In genomic region chr6:147530132-147531060, GRCh38 we compare ENCODE assay signal across 11 cellular contexts. TPM values are rescaled to one million over a fixed set of nuclear protein-coding genes. Genes with fewer than 3 reads are reported as not detected.
DNase-seq lines count a peak whose midpoint lies in the region; ATAC-seq and TF ChIP-seq lines count a peak whose summit lies in the region.
"Had no signal": no experiment of that assay in that cellular context is flagged by ENCODE, and none has a peak within 500 bp of the region (broad histone marks: within the 10 kb centered on the region; RNA-seq: fewer than 3 reads in every experiment).

No MANE protein-coding gene starts in this region.

- H3K4ac ChIP-seq in IMR-90 (ENCODE audit: low read depth, low read length), result no peak overlapping the region

- TF ChIP-seq CTCF in IMR-90 (conservative IDR thresholded peaks at IDR 0.05; ENCODE audit: low read depth, low read length) (no peak), type B pancreatic cell (conservative IDR thresholded peaks at IDR 0.05) (no peak), GM13977 (IDR thresholded peaks at IDR 0.05; ENCODE audit: extremely low read depth, insufficient read depth, missing control alignments) (no peak), psoas muscle (IDR thresholded peaks at IDR 0.05) (no peak)

- no peak overlapping the region for H2AK9ac ChIP-seq in IMR-90 (replicated peaks; ENCODE audit: low read depth, low read length, poor library complexity)

- WGBS in IMR-90 (ENCODE audit: extremely low coverage in 2 of 2, insufficient read length in 1 of 2), 2 experiments, result 73% methylated on average over 8 of the region's 13 CpGs; no CpG with 5 or more reads in 1 of the 2 experiments
- WGBS in psoas muscle, 3 donors, result 65 to 72% (median 65%) methylated on average over 13 of the region's 13 CpGs

- H3K4me1 Mint-ChIP-seq in type B pancreatic cell (ENCODE audit: unreplicated experiment), result peaks cover 8% of the 10 kb centered on the region

- DNase-seq in GDM1 (lab: John Stamatoyannopoulos, UW), result peak; percentile 78
- DNase-seq in IMR-90, result no peak
- DNase-seq in type B pancreatic cell (ENCODE audit: extremely low spot score, unreplicated experiment), result no peak
- no peak for DNase-seq in iPS-NIHi7 (ENCODE audit: extremely low spot score)
- DNase-seq in GM13977 (ENCODE audit: low spot score), result no peak
- no peak for DNase-seq in psoas muscle
- DNase-seq: esophagus squamous epithelium, NCI-H187 had no signal

- H3K4me1 ChIP-seq in IMR-90 (ENCODE audit: control insufficient read depth, insufficient read depth, low read length) (peaks cover 2% of the 10 kb centered on the region; the same call in 1 of the 2 replicates), duodenal mucosa (ENCODE audit: control insufficient read depth in 1 of 2, insufficient read depth in 2 of 2, low read length in 2 of 2) (peaks cover 7 to 10% of the 10 kb centered on the region in 2 donors), psoas muscle (no peaks in the 10 kb centered on the region)

- in situ Hi-C loops in IMR-90 (cut with MboI; ENCODE audit: low sequenced_read_pairs), result no loop called here
- in situ Hi-C loops in GM13977 (cut with MboI; ENCODE audit: low pct_unique_long_range_greater_than_20kb, low sequenced_read_pairs, unreplicated experiment), result no loop called here

- H4K5ac ChIP-seq in IMR-90 (ENCODE audit: low read depth, low read length), result no peak overlapping the region

- H3K4me2 ChIP-seq in IMR-90 (ENCODE audit: low read depth, low read length), result no peak overlapping the region; the same call in 1 of the 2 replicates

- H3K36me3 Mint-ChIP-seq in type B pancreatic cell, result peaks cover 14% of the 10 kb centered on the region

- no peak overlapping the region for H2BK5ac ChIP-seq in IMR-90 (ENCODE audit: low read depth, low read length, poor library complexity, severe bottlenecking)

- H3K14ac ChIP-seq in IMR-90 (replicated peaks; ENCODE audit: low read depth, low read length), result no peak overlapping the region

- TF ChIP-seq RAD21 in IMR-90 (IDR thresholded peaks at IDR 0.05; ENCODE audit: low read length), result no peak

- peaks cover 2% of the 10 kb centered on the region; the same call in 1 of the 2 replicates for H3K9me1 ChIP-seq in IMR-90 (ENCODE audit: insufficient read depth, low read length)

- H3K9me3 Mint-ChIP-seq in type B pancreatic cell, result no peaks in the 10 kb centered on the region

- ATAC-seq in GM19463 (IDR thresholded peaks at IDR 0.05; ENCODE audit: unreplicated experiment), result peak; percentile 55
- no peak for ATAC-seq in IMR-90 (ENCODE audit: low read depth)
- ATAC-seq in psoas muscle, result no peak
- ATAC-seq: HCT116 had no signal

- H2BK15ac ChIP-seq in IMR-90 (ENCODE audit: low read depth, low read length), result no peak overlapping the region

- BruUV-seq in IMR-90 (replicated peaks; lab: Mats Ljungman, UMichigan), result no TSS peak

- H4K91ac ChIP-seq in IMR-90 (ENCODE audit: insufficient read depth, low read depth, low read length), result no peak overlapping the region

- no peak overlapping the region for H3K27ac Mint-ChIP-seq in type B pancreatic cell

- POLR2A ChIA-PET in IMR-90 (lab: Charles Lee; ENCODE audit: unreplicated experiment), result no interaction called here

- H3K27ac ChIP-seq in IMR-90 (ENCODE audit: insufficient read depth, low read length) (no peak overlapping the region), duodenal mucosa (ENCODE audit: low read depth, low read length) (no peak overlapping the region), psoas muscle (no peak overlapping the region)

- H3K79me1 ChIP-seq in IMR-90 (ENCODE audit: low read depth in 1 of 2, low read length in 2 of 2), result no peaks in the 10 kb centered on the region

- TF ChIP-seq POLR2A in IMR-90 (IDR thresholded peaks at IDR 0.05; ENCODE audit: low read depth, low read length), result no peak

- H3K4me3 ChIP-seq in IMR-90 (ENCODE audit: insufficient read depth, low read depth, low read length) (no peak overlapping the region), duodenal mucosa (ENCODE audit: low read depth in 1 of 2, low read length in 2 of 2) (peak overlapping the region; percentile 23 to 32), psoas muscle (no peak overlapping the region)

- H3K36me3 ChIP-seq in IMR-90 (ENCODE audit: control insufficient read depth, insufficient read depth, low read length), result no peaks in the 10 kb centered on the region
- no peaks in the 10 kb centered on the region for H3K36me3 ChIP-seq in duodenal mucosa (ENCODE audit: control insufficient read depth in 1 of 2, insufficient read depth in 2 of 2, low read length in 2 of 2)
- no peaks in the 10 kb centered on the region for H3K36me3 ChIP-seq in psoas muscle (ENCODE audit: insufficient read depth in 1 of 2, low read depth in 1 of 2)

- H3K27me3 ChIP-seq in IMR-90 (ENCODE audit: control insufficient read depth, insufficient read depth, low read length) (no peaks in the 10 kb centered on the region), duodenal mucosa (ENCODE audit: control insufficient read depth in 1 of 2, insufficient read depth in 2 of 2, low read length in 2 of 2) (no peaks in the 10 kb centered on the region), psoas muscle (ENCODE audit: insufficient read depth in 3 of 3, low read length in 2 of 3) (no peaks in the 10 kb centered on the region)
- H3K27me3 ChIP-seq: esophagus squamous epithelium had no signal

- H3K23ac ChIP-seq in IMR-90 (ENCODE audit: low read depth, low read length), result no peak overlapping the region

- CTCF ChIA-PET in IMR-90 (lab: Yijun Ruan, JAX), result no interaction called here

- H3K56ac ChIP-seq in IMR-90 (ENCODE audit: extremely low read depth, insufficient read depth, low read length), result no peak overlapping the region

- no peak overlapping the region for H2BK20ac ChIP-seq in IMR-90 (ENCODE audit: low read depth, low read length)

- no peak overlapping the region for H2AK5ac ChIP-seq in IMR-90 (ENCODE audit: low read depth, low read length)

- intact Hi-C loops in IMR-90 (cut with micrococcal nuclease) (no loop called here), psoas muscle (cut with DNase I) (no loop called here)

- H3K27me3 Mint-ChIP-seq in type B pancreatic cell, result no peaks in the 10 kb centered on the region

- no peak overlapping the region for H2BK120ac ChIP-seq in IMR-90 (ENCODE audit: low read depth, low read length)

- H4K8ac ChIP-seq in IMR-90 (ENCODE audit: low read depth in 2 of 2, low read length in 2 of 2), result no peak overlapping the region

- no peak overlapping the region for H3K9ac ChIP-seq in IMR-90 (ENCODE audit: low read depth, low read length)
- H3K9ac ChIP-seq in duodenal mucosa (ENCODE audit: low read depth in 1 of 2, low read length in 2 of 2), result no peak overlapping the region

- no peak overlapping the region; the same call in 1 of the 2 replicates for H3K18ac ChIP-seq in IMR-90 (ENCODE audit: low read depth, low read length)

- dilution Hi-C loops in IMR-90 (cut with HindIII; ENCODE audit: low sequenced_read_pairs, unreplicated experiment), result no loop called here

- H2AFZ ChIP-seq in IMR-90 (replicated peaks; ENCODE audit: low read length, poor library complexity), result peak overlapping the region; percentile 54

- H4K20me1 ChIP-seq in IMR-90 (ENCODE audit: insufficient read depth, low read length), result no peaks in the 10 kb centered on the region

- H3K9me3 ChIP-seq in IMR-90 (ENCODE audit: control insufficient read depth, insufficient read depth, low read length) (no peaks in the 10 kb centered on the region), duodenal mucosa (ENCODE audit: control insufficient read depth in 1 of 2, low read length in 2 of 2) (no peaks in the 10 kb centered on the region), psoas muscle (no peaks in the 10 kb centered on the region)
- H3K9me3 ChIP-seq: esophagus squamous epithelium had no signal

- no peak overlapping the region for H3K4me3 Mint-ChIP-seq in type B pancreatic cell

TF ChIP-seq in IMR-90, 13 proteins besides CTCF, POLR2A, EP300 and RAD21:
- TF ChIP-seq MAFK (IDR thresholded peaks at IDR 0.05; ENCODE audit: low read depth, low read length) (no peak), USF2 (IDR thresholded peaks at IDR 0.05; ENCODE audit: low read depth, low read length) (no peak), FOS (IDR thresholded peaks at IDR 0.05; ENCODE audit: low read depth, low read length) (no peak), RFX5 (IDR thresholded peaks at IDR 0.05; ENCODE audit: low read depth, low read length) (no peak), MXI1 (IDR thresholded peaks at IDR 0.05; ENCODE audit: borderline replicate concordance, low read depth, low read length) (no peak), BHLHE40 (IDR thresholded peaks at IDR 0.05; ENCODE audit: low read depth, low read length) (no peak), SMC3 (IDR thresholded peaks at IDR 0.05; ENCODE audit: low read depth, low read length) (no peak), CHD1 (IDR thresholded peaks at IDR 0.05; ENCODE audit: low read depth, low read length) (no peak), RCOR1 (IDR thresholded peaks at IDR 0.05; ENCODE audit: insufficient replicate concordance, low read length) (no peak), MAZ (IDR thresholded peaks at IDR 0.05; ENCODE audit: borderline replicate concordance, low read depth, low read length) (no peak), CEBPB (IDR thresholded peaks at IDR 0.05; ENCODE audit: low read depth, low read length) (no peak), NFE2L2 (IDR thresholded peaks at IDR 0.05; ENCODE audit: low read depth, low read length) (no peak)
- TF ChIP-seq, protein P1, sequence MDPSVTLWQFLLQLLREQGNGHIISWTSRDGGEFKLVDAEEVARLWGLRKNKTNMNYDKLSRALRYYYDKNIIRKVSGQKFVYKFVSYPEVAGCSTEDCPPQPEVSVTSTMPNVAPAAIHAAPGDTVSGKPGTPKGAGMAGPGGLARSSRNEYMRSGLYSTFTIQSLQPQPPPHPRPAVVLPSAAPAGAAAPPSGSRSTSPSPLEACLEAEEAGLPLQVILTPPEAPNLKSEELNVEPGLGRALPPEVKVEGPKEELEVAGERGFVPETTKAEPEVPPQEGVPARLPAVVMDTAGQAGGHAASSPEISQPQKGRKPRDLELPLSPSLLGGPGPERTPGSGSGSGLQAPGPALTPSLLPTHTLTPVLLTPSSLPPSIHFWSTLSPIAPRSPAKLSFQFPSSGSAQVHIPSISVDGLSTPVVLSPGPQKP (IDR thresholded peaks at IDR 0.05; ENCODE audit: borderline replicate concordance, low read depth, low read length), result no peak

RNA-seq across cellular contexts. Expression of gene SAMD5, which starts 21.9 kb away (rescaled TPM):
- total RNA-seq in IMR-90 (2012; rRNA removed) (1.6 and 2.2 TPM in 2 replicates), type B pancreatic cell (ENCODE audit: low replicate concordance) (9.2 and 11.5 TPM in 2 replicates), psoas muscle (under 1 TPM; 0.06 to 0.30 (median 0.20) TPM)
- polyA plus RNA-seq in IMR-90 (2012; rRNA removed) (0.69 and 1.0 TPM in 2 replicates), psoas muscle (under 1 TPM; 0.03 to 0.08 (median 0.04) TPM)
- polyA plus RNA-seq in IMR-90 (2012; cell fraction: cytosol; rRNA removed), result 0.12 and 0.15 TPM in 2 replicates
- polyA plus RNA-seq in IMR-90 (2012; cell fraction: nucleus; rRNA removed; ENCODE audit: low replicate concordance), result 0.17 and 0.94 TPM in 2 replicates

Comparison
In these comparisons a context has a peak if more than half of its experiments do, and no peak if none do; other contexts are left out.
1. H3K4me3 ChIP-seq: peak in duodenal mucosa (2 of 2); none in IMR-90 (single experiment) and psoas muscle (single experiment).